In genomic region chr2:135125940-135126339, GRCh38 we compare ENCODE assay signal across 21 cellular contexts.
"Had no signal": no experiment of that assay in that cellular context is flagged by ENCODE, and none has a peak within 500 bp of the region (broad histone marks: within the 10 kb centered on the region; RNA-seq: fewer than 3 reads in every experiment).

No MANE protein-coding gene starts in this region.

- H3K27ac ChIP-seq: ascending aorta, brain microvascular endothelial cell, esophagus squamous epithelium, gastroesophageal sphincter, prostate gland, stomach, suprapubic skin, tibial nerve had no signal

- H3K4me1 Mint-ChIP-seq: activated B cell treated with CpG ODN at 0.5 μM for 24 hours, memory B cell had no signal

- H3K4me1 ChIP-seq: ascending aorta, esophagus squamous epithelium, suprapubic skin, tibial nerve had no signal

- H3K4me3 ChIP-seq: ascending aorta, esophagus squamous epithelium, gastroesophageal sphincter, prostate gland, stomach, suprapubic skin, tibial nerve had no signal

- H3K27ac Mint-ChIP-seq: activated B cell treated with CpG ODN at 0.5 μM for 24 hours; activated CD4-positive, alpha-beta memory T cell treated with anti-CD3 and anti-CD28 coated beads for 36 hours; activated T-helper 17 cell treated with anti-CD3 and anti-CD28 coated beads, Interleukin-2, amount 50 U/mL, for 72 hours; memory B cell; natural killer cell treated with Interleukin-12 subunit alpha and Interleukin-12 subunit beta and Interleukin-15 and Interleukin-18, amount 100 ng/mL, for 72 hours; T-helper 17 cell had no signal

- DNase-seq: activated B cell treated with CpG ODN at 0.5 μM for 24 hours; activated CD4-positive, alpha-beta memory T cell treated with anti-CD3 and anti-CD28 coated beads for 36 hours; activated CD4-positive, alpha-beta T cell treated with anti-CD3 and anti-CD28 coated beads for 4 hours; activated naive CD4-positive, alpha-beta T cell; brain microvascular endothelial cell; central memory CD4-positive, alpha-beta T cell; esophagus squamous epithelium; hypothalamus; left cardiac atrium; stomach; SW 1271; T-helper 17 cell had no signal

- H3K27me3 Mint-ChIP-seq: activated B cell treated with CpG ODN at 0.5 μM for 24 hours; activated CD4-positive, alpha-beta memory T cell treated with anti-CD3 and anti-CD28 coated beads for 36 hours; activated T-helper 17 cell treated with anti-CD3 and anti-CD28 coated beads, Interleukin-2, amount 50 U/mL, for 72 hours; memory B cell; T-helper 17 cell had no signal

- H3K27me3 ChIP-seq: ascending aorta, brain microvascular endothelial cell, esophagus squamous epithelium, gastroesophageal sphincter, stomach, suprapubic skin, tibial nerve had no signal

- H3K36me3 ChIP-seq: prostate gland had no signal

- FAIRE-seq: colon had no signal

- ATAC-seq: gastroesophageal sphincter; left cardiac atrium; natural killer cell treated with Interleukin-12 subunit alpha and Interleukin-12 subunit beta and Interleukin-15 and Interleukin-18, amount 100 ng/mL, for 72 hours; T-helper 17 cell had no signal

- H3K9me3 ChIP-seq: ascending aorta, esophagus squamous epithelium, gastroesophageal sphincter, prostate gland, stomach, suprapubic skin, tibial nerve had no signal

- H3K9me3 Mint-ChIP-seq: activated B cell treated with CpG ODN at 0.5 μM for 24 hours; activated CD4-positive, alpha-beta memory T cell treated with anti-CD3 and anti-CD28 coated beads for 36 hours; activated T-helper 17 cell treated with anti-CD3 and anti-CD28 coated beads, Interleukin-2, amount 50 U/mL, for 72 hours; memory B cell; natural killer cell treated with Interleukin-12 subunit alpha and Interleukin-12 subunit beta and Interleukin-15 and Interleukin-18, amount 100 ng/mL, for 72 hours had no signal

- H3K4me3 Mint-ChIP-seq: activated B cell treated with CpG ODN at 0.5 μM for 24 hours; activated CD4-positive, alpha-beta memory T cell treated with anti-CD3 and anti-CD28 coated beads for 36 hours; activated T-helper 17 cell treated with anti-CD3 and anti-CD28 coated beads, Interleukin-2, amount 50 U/mL, for 72 hours; memory B cell; natural killer cell treated with Interleukin-12 subunit alpha and Interleukin-12 subunit beta and Interleukin-15 and Interleukin-18, amount 100 ng/mL, for 72 hours; T-helper 17 cell had no signal
